Comparison of ENCODE assay signal across 2 cellular contexts in the genomic region with DNA sequence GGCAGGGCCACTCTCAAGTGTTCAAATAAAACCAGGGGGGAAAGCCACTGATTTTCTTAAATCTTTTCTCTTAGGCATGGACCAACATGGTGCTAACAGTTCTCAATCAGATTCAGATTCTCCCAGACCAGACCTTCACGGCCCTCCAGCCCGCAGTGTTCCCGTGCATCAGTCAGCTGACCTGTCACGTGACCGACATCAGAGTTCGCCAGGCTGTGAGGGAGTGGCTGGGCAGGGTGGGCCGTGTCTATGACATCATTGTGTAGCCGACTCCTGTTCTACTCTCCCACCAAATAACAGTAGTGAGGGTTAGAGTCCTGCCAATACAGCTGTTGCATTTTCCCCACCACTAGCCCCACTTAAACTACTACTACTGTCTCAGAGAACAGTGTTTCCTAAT.
A peak's percentile ranks its signal among the peaks of the same experiment; 100 is the strongest.
TF ChIP-seq lines count a peak whose summit lies in the region.

No MANE protein-coding gene starts in this region.

TF ChIP-seq in IMR-90, 13 proteins besides CTCF, POLR2A, EP300 and RAD21:
- TF ChIP-seq USF2 (IDR thresholded peaks at IDR 0.05; ENCODE audit: low read depth, low read length), result peak; percentile 38; the same call in 1 of the 2 replicates
- no peak for TF ChIP-seq SMC3 (IDR thresholded peaks at IDR 0.05; ENCODE audit: low read depth, low read length)

TF ChIP-seq in WTC11, 78 proteins besides CTCF, POLR2A, EP300 and RAD21 (continued from another document):
- TF ChIP-seq ZBTB21 (CRISPR knock-in tag; IDR thresholded peaks at IDR 0.05; ENCODE audit: borderline replicate concordance) (no peak), USF1 (CRISPR knock-in tag; IDR thresholded peaks at IDR 0.05) (peak; percentile 91), ZNF416 (CRISPR knock-in tag; IDR thresholded peaks at IDR 0.05) (no peak), ZNF138 (CRISPR knock-in tag; conservative IDR thresholded peaks at IDR 0.05) (no peak), USF2 (CRISPR knock-in tag; IDR thresholded peaks at IDR 0.05) (peak; percentile 94), GRHL2 (CRISPR knock-in tag; IDR thresholded peaks at IDR 0.05; ENCODE audit: insufficient replicate concordance, severe bottlenecking) (no peak), ETV6 (CRISPR knock-in tag; IDR thresholded peaks at IDR 0.05) (no peak)
- TF ChIP-seq, protein P1, sequence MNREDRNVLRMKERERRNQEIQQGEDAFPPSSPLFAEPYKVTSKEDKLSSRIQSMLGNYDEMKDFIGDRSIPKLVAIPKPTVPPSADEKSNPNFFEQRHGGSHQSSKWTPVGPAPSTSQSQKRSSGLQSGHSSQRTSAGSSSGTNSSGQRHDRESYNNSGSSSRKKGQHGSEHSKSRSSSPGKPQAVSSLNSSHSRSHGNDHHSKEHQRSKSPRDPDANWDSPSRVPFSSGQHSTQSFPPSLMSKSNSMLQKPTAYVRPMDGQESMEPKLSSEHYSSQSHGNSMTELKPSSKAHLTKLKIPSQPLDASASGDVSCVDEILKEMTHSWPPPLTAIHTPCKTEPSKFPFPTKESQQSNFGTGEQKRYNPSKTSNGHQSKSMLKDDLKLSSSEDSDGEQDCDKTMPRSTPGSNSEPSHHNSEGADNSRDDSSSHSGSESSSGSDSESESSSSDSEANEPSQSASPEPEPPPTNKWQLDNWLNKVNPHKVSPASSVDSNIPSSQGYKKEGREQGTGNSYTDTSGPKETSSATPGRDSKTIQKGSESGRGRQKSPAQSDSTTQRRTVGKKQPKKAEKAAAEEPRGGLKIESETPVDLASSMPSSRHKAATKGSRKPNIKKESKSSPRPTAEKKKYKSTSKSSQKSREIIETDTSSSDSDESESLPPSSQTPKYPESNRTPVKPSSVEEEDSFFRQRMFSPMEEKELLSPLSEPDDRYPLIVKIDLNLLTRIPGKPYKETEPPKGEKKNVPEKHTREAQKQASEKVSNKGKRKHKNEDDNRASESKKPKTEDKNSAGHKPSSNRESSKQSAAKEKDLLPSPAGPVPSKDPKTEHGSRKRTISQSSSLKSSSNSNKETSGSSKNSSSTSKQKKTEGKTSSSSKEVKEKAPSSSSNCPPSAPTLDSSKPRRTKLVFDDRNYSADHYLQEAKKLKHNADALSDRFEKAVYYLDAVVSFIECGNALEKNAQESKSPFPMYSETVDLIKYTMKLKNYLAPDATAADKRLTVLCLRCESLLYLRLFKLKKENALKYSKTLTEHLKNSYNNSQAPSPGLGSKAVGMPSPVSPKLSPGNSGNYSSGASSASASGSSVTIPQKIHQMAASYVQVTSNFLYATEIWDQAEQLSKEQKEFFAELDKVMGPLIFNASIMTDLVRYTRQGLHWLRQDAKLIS (CRISPR knock-in tag; IDR thresholded peaks at IDR 0.05; ENCODE audit: borderline replicate concordance), result no peak
- TF ChIP-seq, protein P2, sequence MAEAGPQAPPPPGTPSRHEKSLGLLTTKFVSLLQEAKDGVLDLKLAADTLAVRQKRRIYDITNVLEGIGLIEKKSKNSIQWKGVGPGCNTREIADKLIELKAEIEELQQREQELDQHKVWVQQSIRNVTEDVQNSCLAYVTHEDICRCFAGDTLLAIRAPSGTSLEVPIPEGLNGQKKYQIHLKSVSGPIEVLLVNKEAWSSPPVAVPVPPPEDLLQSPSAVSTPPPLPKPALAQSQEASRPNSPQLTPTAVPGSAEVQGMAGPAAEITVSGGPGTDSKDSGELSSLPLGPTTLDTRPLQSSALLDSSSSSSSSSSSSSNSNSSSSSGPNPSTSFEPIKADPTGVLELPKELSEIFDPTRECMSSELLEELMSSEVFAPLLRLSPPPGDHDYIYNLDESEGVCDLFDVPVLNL (CRISPR knock-in tag; IDR thresholded peaks at IDR 0.05; ENCODE audit: borderline replicate concordance, low read depth), result no peak
- TF ChIP-seq, protein P3, sequence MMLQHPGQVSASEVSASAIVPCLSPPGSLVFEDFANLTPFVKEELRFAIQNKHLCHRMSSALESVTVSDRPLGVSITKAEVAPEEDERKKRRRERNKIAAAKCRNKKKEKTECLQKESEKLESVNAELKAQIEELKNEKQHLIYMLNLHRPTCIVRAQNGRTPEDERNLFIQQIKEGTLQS (CRISPR knock-in tag; conservative IDR thresholded peaks at IDR 0.05), result no peak
